In genomic region chr1:93847811-93848288, GRCh38 we compare ENCODE assay signal across 8 cellular contexts. TPM values are rescaled to one million over a fixed set of nuclear protein-coding genes. Genes with fewer than 3 reads are reported as not detected.
DNase-seq lines count a peak whose midpoint lies in the region; ATAC-seq, FAIRE-seq and TF ChIP-seq lines count a peak whose summit lies in the region.

No MANE protein-coding gene starts in this region.

- peak overlapping the region; percentile 73 to 93 (median 82) for H3K4me3 ChIP-seq in H1 (ENCODE audit: extremely low read depth in 1 of 4, insufficient read depth in 2 of 4, low read depth in 3 of 4, low read length in 4 of 4)
- H3K4me3 ChIP-seq in mesodermal cell (ENCODE audit: extremely low read depth, insufficient read depth, low read length, poor library complexity, severe bottlenecking): peak overlapping the region; percentile 73

- H4K5ac ChIP-seq in H1 (ENCODE audit: insufficient read length, low read depth, low read length): peak overlapping the region; percentile 12

- POLR2A ChIA-PET in H1 (lab: Charles Lee; ENCODE audit: partially characterized antibody): interaction anchor here (0.7 to 3.1 kb wide), 3 partner anchors 27 to 219 kb away, joined by 3 to 14 read pairs (median 3); partner anchors contain the start of gene DNTTIP2

- H2AFZ ChIP-seq in H1 (ENCODE audit: low read length): peak overlapping the region; percentile 81; the same call in 1 of the 2 replicates

- 1% methylated on average over 26 of the region's 36 CpGs; no CpG with 5 or more reads in 1 of the 2 experiments for WGBS in H1 (ENCODE audit: extremely low coverage in 1 of 2, insufficient coverage in 1 of 2, insufficient read length in 1 of 2, insufficient replicate concordance in 2 of 2, low coverage in 1 of 2, low lambda C conversion rate in 2 of 2, missing lambda C conversion rate in 1 of 2), 2 experiments
- WGBS in mesodermal cell (ENCODE audit: insufficient coverage in 2 of 2), 2 experiments: 1 to 4% methylated on average over 28 of the region's 36 CpGs

- no peak overlapping the region for H3K27ac ChIP-seq in H1 (ENCODE audit: low read depth, low read length)
- peak overlapping the region; percentile 97 for H3K27ac ChIP-seq in mesodermal cell (ENCODE audit: low read depth, low read length, severe bottlenecking)

- TF ChIP-seq POLR2A in GM19193 (IDR thresholded peaks at IDR 0.05; ENCODE audit: extremely low read depth, insufficient read depth, insufficient read length) (peak; percentile 28), H1 (IDR thresholded peaks at IDR 0.05; ENCODE audit: control extremely low read depth in 1 of 2, low read depth in 2 of 2, low read length in 2 of 2) (no peak)

- TF ChIP-seq CTCF in H1 (IDR thresholded peaks at IDR 0.05; ENCODE audit: control extremely low read depth in 1 of 3, insufficient read depth in 1 of 3, low read depth in 1 of 3, low read length in 3 of 3): no peak

- H2BK20ac ChIP-seq in H1 (ENCODE audit: low read length): no peak overlapping the region

- H4K20me1 ChIP-seq in H1 (replicated peaks in 1 of 2; ENCODE audit: control insufficient read depth in 1 of 2, insufficient read depth in 2 of 2, low read length in 2 of 2): no peaks in the 10 kb centered on the region

- H3K23me2 ChIP-seq in H1 (ENCODE audit: low read depth, low read length): peaks cover 4% of the 10 kb centered on the region; the same call in 1 of the 2 replicates

- FAIRE-seq in H1 (lab: Jason Lieb, UNC): no peak

- H3K4me1 ChIP-seq in H1 (replicated peaks in 1 of 4; ENCODE audit: control insufficient read depth in 3 of 4, insufficient read depth in 4 of 4, low read length in 3 of 4): peaks cover 0 to 7% (median 2%) of the 10 kb centered on the region in 4 experiments; a peak in 2 of 7 replicates
- peaks cover 10% of the 10 kb centered on the region for H3K4me1 ChIP-seq in mesodermal cell (ENCODE audit: control insufficient read depth, insufficient read depth, low read length, poor library complexity, severe bottlenecking)

- H3K27me3 ChIP-seq in H1 (replicated peaks in 1 of 4; ENCODE audit: control insufficient read depth in 3 of 4, extremely low read depth in 1 of 4, insufficient read depth in 3 of 4, low read length in 3 of 4): no peaks in the 10 kb centered on the region; a peak in 1 of 7 replicates

- peak overlapping the region; percentile 65 to 69 for H3K4me2 ChIP-seq in H1 (ENCODE audit: insufficient read depth in 1 of 2, low read depth in 2 of 2, low read length in 2 of 2)

- no peaks in the 10 kb centered on the region for H3K79me1 ChIP-seq in H1 (ENCODE audit: low read depth, low read length)

- CTCF ChIA-PET in H1 (lab: Charles Lee; ENCODE audit: partially characterized antibody): interaction anchor here (0.7 to 14.0 kb wide), 4 partner anchors 33 to 271 kb away, joined by 3 to 324 read pairs (median 14); no protein-coding TSS in a partner anchor

- no peak overlapping the region for H3K14ac ChIP-seq in H1 (ENCODE audit: insufficient read length)

- ATAC-seq in HG03432 (IDR thresholded peaks at IDR 0.05; ENCODE audit: unreplicated experiment): peak; percentile 29

- peak overlapping the region; percentile 75; the same call in 1 of the 2 replicates for H4K8ac ChIP-seq in H1 (ENCODE audit: extremely low read depth, insufficient read depth, low read length)

- H3K4ac ChIP-seq in H1 (replicated peaks; ENCODE audit: insufficient read length, low read depth, low read length): no peak overlapping the region

- H3K79me2 ChIP-seq in H1 (ENCODE audit: control insufficient read depth in 1 of 2, insufficient read depth in 2 of 2, low read length in 2 of 2): no peaks in the 10 kb centered on the region

- no peak for TF ChIP-seq EP300 in H1 (IDR thresholded peaks at IDR 0.05; ENCODE audit: borderline replicate concordance in 1 of 2, low read depth in 2 of 2, low read length in 2 of 2)

- H3K23ac ChIP-seq in H1 (ENCODE audit: insufficient read length): no peak overlapping the region

- peak overlapping the region; percentile 75; the same call in 1 of the 2 replicates for H3K18ac ChIP-seq in H1 (ENCODE audit: extremely low read depth, low read length)

- H2AK5ac ChIP-seq in H1 (ENCODE audit: low read depth, low read length): no peak overlapping the region

- H3K36me3 ChIP-seq in H1 (ENCODE audit: control insufficient read depth in 2 of 4, insufficient read depth in 4 of 4, low read length in 3 of 4) (no peaks in the 10 kb centered on the region; a peak in 1 of 8 replicates), mesodermal cell (ENCODE audit: control insufficient read depth, insufficient read depth, low read length) (no peaks in the 10 kb centered on the region)

- H3K9me3 ChIP-seq in H1 (ENCODE audit: insufficient read depth in 2 of 2, low read depth in 1 of 2, low read length in 1 of 2) (peaks cover 0 to 7% of the 10 kb centered on the region in 2 experiments; a peak in 1 of 4 replicates), mesodermal cell (ENCODE audit: control insufficient read depth, low read length) (peaks cover 8% of the 10 kb centered on the region)

- no peak overlapping the region for H4K91ac ChIP-seq in H1 (replicated peaks; ENCODE audit: insufficient read length, low read length)

- DNase-seq in Ammon's horn (ENCODE audit: low spot score): peak; percentile 68
- peak; percentile 33 for DNase-seq in NCI-H526 treated with DMSO at 0.1 percent for 48 hours (lab: John Stamatoyannopoulos, UW)
- DNase-seq in activated CD8-positive, alpha-beta memory T cell treated with anti-CD3 and anti-CD28 coated beads for 24 hours: peak; percentile 85
- peak in 1 of 2 experiments; percentile 79 for DNase-seq in H1 (ENCODE audit: low read depth in 1 of 2, low spot score in 2 of 2)
- DNase-seq in stimulated activated CD8-positive, alpha-beta memory T cell treated with anti-CD3 and anti-CD28 coated beads, Interleukin-15, amount 100 ng/mL, for 48 hours (ENCODE audit: low read depth in 2 of 2): peak; percentile 32 to 34

- H2BK120ac ChIP-seq in H1 (replicated peaks; ENCODE audit: low read depth, low read length): no peak overlapping the region

- H2BK5ac ChIP-seq in H1 (ENCODE audit: low read depth, low read length): peak overlapping the region; percentile 73

- H3K9ac ChIP-seq in H1 (replicated peaks in 1 of 4; ENCODE audit: extremely low read depth in 1 of 4, low read depth in 3 of 4, low read length in 3 of 4): peak overlapping the region in 3 of 4 experiments; percentile 52 to 70 (median 69); a peak in 5 of 7 replicates

- peak overlapping the region; percentile 77; the same call in 1 of the 2 replicates for H2BK12ac ChIP-seq in H1 (ENCODE audit: low read depth, low read length)

- no peak for TF ChIP-seq RAD21 in H1 (IDR thresholded peaks at IDR 0.05 in 1 of 2, conservative IDR thresholded peaks at IDR 0.05 in 1 of 2; ENCODE audit: low read depth in 2 of 2, low read length in 2 of 2)

- H3K56ac ChIP-seq in H1 (replicated peaks; ENCODE audit: insufficient read length, low read depth, low read length): peak overlapping the region; percentile 7

- no peak overlapping the region for H2BK15ac ChIP-seq in H1 (ENCODE audit: low read length)

TF ChIP-seq in H1, 55 proteins besides CTCF, POLR2A, EP300 and RAD21 (continues in another document):
- TF ChIP-seq ASH2L (IDR thresholded peaks at IDR 0.05; ENCODE audit: low read length) (peak; percentile 96), RFX5 (IDR thresholded peaks at IDR 0.05; ENCODE audit: borderline replicate concordance, low read depth, low read length) (no peak), TBP (IDR thresholded peaks at IDR 0.05; ENCODE audit: low read depth, low read length) (no peak), GTF2F1 (IDR thresholded peaks at IDR 0.05; ENCODE audit: borderline replicate concordance, low read depth, low read length) (no peak), SUZ12 (IDR thresholded peaks at IDR 0.05; ENCODE audit: low read length) (no peak), CBX8 (IDR thresholded peaks at IDR 0.05; ENCODE audit: borderline replicate concordance, low read depth, low read length) (no peak), SP2 (IDR thresholded peaks at IDR 0.05; ENCODE audit: low read length) (no peak), SRF (IDR thresholded peaks at IDR 0.05; ENCODE audit: low read depth, low read length) (no peak), YY1 (IDR thresholded peaks at IDR 0.05; ENCODE audit: low read depth, low read length) (peak; percentile 66; the same call in 1 of the 2 replicates), TEAD4 (IDR thresholded peaks at IDR 0.05; ENCODE audit: low read depth, low read length) (no peak), ATF3 (IDR thresholded peaks at IDR 0.05; ENCODE audit: insufficient read depth, low read depth, low read length) (0 out of 2 replicates have a peak, but pooled peaks have one; percentile 13), SIN3A (conservative IDR thresholded peaks at IDR 0.05 in 1 of 2, IDR thresholded peaks at IDR 0.05 in 1 of 2; ENCODE audit: low read depth in 1 of 2, low read length in 2 of 2) (peak in 1 of 2 experiments; percentile 76; a peak in 2 of 4 replicates), POU5F1 (IDR thresholded peaks at IDR 0.05; ENCODE audit: low read depth, low read length) (no peak), TAF1 (IDR thresholded peaks at IDR 0.05; ENCODE audit: low read depth, low read length) (peak; percentile 42; the same call in 1 of the 2 replicates), HDAC2 (IDR thresholded peaks at IDR 0.05; ENCODE audit: borderline replicate concordance in 1 of 2, low read depth in 2 of 2, low read length in 2 of 2) (no peak; a peak in 1 of 4 replicates), SIRT6 (IDR thresholded peaks at IDR 0.05; ENCODE audit: low read length) (no peak), JUND (IDR thresholded peaks at IDR 0.05; ENCODE audit: low read length) (no peak), HDAC6 (IDR thresholded peaks at IDR 0.05; ENCODE audit: low read depth, low read length) (no peak), CTBP2 (IDR thresholded peaks at IDR 0.05; ENCODE audit: borderline replicate concordance, insufficient read depth, insufficient read length, low read length) (no peak)

RNA-seq across cellular contexts. Expression of gene DNTTIP2, which starts 31.2 kb away (rescaled TPM):
- total RNA-seq in H1 (2021; fragmentation: NEBNext Ultra II Directional; extraction: Animal tissue kit (Norgen Biotek cat#: 25700)): 80.4 and 84.2 TPM in 2 replicates
- 3.1 and 6.3 TPM in 2 replicates for polyA plus RNA-seq in H1 (2011; rRNA removed)
- polyA plus RNA-seq in H1 (2011; cell fraction: cytosol; rRNA removed): 16.7 TPM
- polyA plus RNA-seq in H1 (2011; cell fraction: nucleus; rRNA removed): 36.5 TPM
- polyA plus RNA-seq in H1 (2012, experiment 1 of 2): 43.9 to 87.2 TPM (median 51.2 TPM) in 4 replicates
- polyA plus RNA-seq in H1 (2012, experiment 2 of 2): 3.0 TPM
- 92.4 TPM for polyA plus RNA-seq in H1 (2013, experiment 1 of 2)
- polyA plus RNA-seq in H1 (2013, experiment 2 of 2): 93.1 TPM
- 29.1 and 52.1 TPM in 2 replicates for polyA minus RNA-seq in H1 (2011; rRNA and poly(A)+ RNA removed)
- 12.0 TPM for polyA minus RNA-seq in H1 (2011; cell fraction: cytosol; rRNA and poly(A)+ RNA removed)
- 30.2 TPM for polyA minus RNA-seq in H1 (2011; cell fraction: nucleus; rRNA and poly(A)+ RNA removed)
- polyA plus RNA-seq in mesodermal cell (2013, experiment 1 of 2): 41.9 TPM
- polyA plus RNA-seq in mesodermal cell (2013, experiment 2 of 2): 57.3 TPM
